Comparison of ENCODE assay signal across 1 cellular context in genomic region chr3:14178247-14179113, GRCh38.
A peak's percentile ranks its signal among the peaks of the same experiment; 100 is the strongest.
TF ChIP-seq lines count a peak whose summit lies in the region.

Gene LSM3, plus strand, starts transcription at chr3:14178817. Its CDS starts 44 bp downstream, at chr3:14178861.
Gene XPC, minus strand, starts transcription at chr3:14178601. Its CDS starts 33 bp downstream, at chr3:14178568.

TF ChIP-seq in K562, 482 proteins besides CTCF, POLR2A, EP300 and RAD21 (continued from another document and continues in another):
- TF ChIP-seq VEZF1 (CRISPR knock-in tag; IDR thresholded peaks at IDR 0.05) (peak; percentile 54), POLR2H (tag; IDR thresholded peaks at IDR 0.05; ENCODE audit: low read depth) (peak; percentile 89), LCOR (CRISPR knock-in tag; IDR thresholded peaks at IDR 0.05) (peak; percentile 92), ZBTB8A (IDR thresholded peaks at IDR 0.05; ENCODE audit: partially characterized antibody) (no peak), SMARCB1 (IDR thresholded peaks at IDR 0.05; ENCODE audit: insufficient read length, low read depth) (peak; percentile 63), SUPT5H (IDR thresholded peaks at IDR 0.05) (peak; percentile 98), POLR2G (IDR thresholded peaks at IDR 0.05; ENCODE audit: low read depth, low read length) (peak; percentile 100), ZNF274 (IDR thresholded peaks at IDR 0.05; ENCODE audit: borderline replicate concordance, low read depth, low read length) (no peak; the same call in 1 of the 2 replicates), ZNF224 (CRISPR knock-in tag; IDR thresholded peaks at IDR 0.05) (peak; percentile 79; the same call in 1 of the 2 replicates), NR1H2 (CRISPR knock-in tag; IDR thresholded peaks at IDR 0.05) (peak; percentile 71; the same call in 1 of the 2 replicates), JUND (IDR thresholded peaks at IDR 0.05; ENCODE audit: borderline replicate concordance, low read depth, low read length) (peak; percentile 55), JUND (tag; IDR thresholded peaks at IDR 0.05; ENCODE audit: borderline replicate concordance, low read depth, low read length) (peak; percentile 70; the same call in 1 of the 3 replicates), CEBPB (tag; IDR thresholded peaks at IDR 0.05) (no peak), HNRNPUL1 (IDR thresholded peaks at IDR 0.05; ENCODE audit: low read length) (no peak), ZNF436 (CRISPR knock-in tag; IDR thresholded peaks at IDR 0.05) (no peak), DPF2 (IDR thresholded peaks at IDR 0.05) (no peak; the same call in 1 of the 2 replicates), PKNOX1 (IDR thresholded peaks at IDR 0.05) (peak; percentile 94), ETV5 (CRISPR knock-in tag; IDR thresholded peaks at IDR 0.05; ENCODE audit: low read depth) (peak; percentile 92; the same call in 1 of the 2 replicates), BCOR (IDR thresholded peaks at IDR 0.05) (peak; percentile 67), ZNF232 (CRISPR knock-in tag; IDR thresholded peaks at IDR 0.05) (no peak), NFIC (IDR thresholded peaks at IDR 0.05) (peak; percentile 71), USF1 (CRISPR knock-in tag; IDR thresholded peaks at IDR 0.05) (peak; percentile 65), GATA2 (CRISPR knock-in tag; IDR thresholded peaks at IDR 0.05) (no peak), ZBTB49 (CRISPR knock-in tag; IDR thresholded peaks at IDR 0.05; ENCODE audit: borderline replicate concordance) (no peak), UBTF (IDR thresholded peaks at IDR 0.05; ENCODE audit: borderline replicate concordance in 1 of 2, low read depth in 2 of 2, low read length in 2 of 2) (peak; percentile 79 to 87; a peak in 3 of 4 replicates), OTX1 (CRISPR knock-in tag; IDR thresholded peaks at IDR 0.05) (no peak), MECOM (CRISPR knock-in tag; IDR thresholded peaks at IDR 0.05) (no peak), MCM5 (IDR thresholded peaks at IDR 0.05; ENCODE audit: low read depth) (no peak), HMBOX1 (IDR thresholded peaks at IDR 0.05) (peak; percentile 85; the same call in 1 of the 2 replicates), ERF (CRISPR knock-in tag; IDR thresholded peaks at IDR 0.05) (peak; percentile 76; the same call in 1 of the 2 replicates), FOXA3 (CRISPR knock-in tag; conservative IDR thresholded peaks at IDR 0.05 in 1 of 2, IDR thresholded peaks at IDR 0.05 in 1 of 2) (no peak; a peak in 1 of 4 replicates), HMG20B (CRISPR knock-in tag; IDR thresholded peaks at IDR 0.05) (no peak), SMAD1 (IDR thresholded peaks at IDR 0.05; ENCODE audit: low read depth, low read length, partially characterized antibody) (peak; percentile 80), ZNF165 (CRISPR knock-in tag; IDR thresholded peaks at IDR 0.05; ENCODE audit: borderline replicate concordance) (peak; percentile 57; the same call in 1 of the 2 replicates), MAFF (IDR thresholded peaks at IDR 0.05; ENCODE audit: low read length) (peak; percentile 94), DEAF1 (CRISPR knock-in tag; IDR thresholded peaks at IDR 0.05) (no peak), SPI1 (IDR thresholded peaks at IDR 0.05; ENCODE audit: borderline replicate concordance, low read depth, low read length) (no peak), ZHX1 (conservative IDR thresholded peaks at IDR 0.05; ENCODE audit: low read length) (peak; percentile 99), LARP7 (IDR thresholded peaks at IDR 0.05) (no peak), TGIF2 (CRISPR knock-in tag; IDR thresholded peaks at IDR 0.05) (peak; percentile 94), ETV1 (tag; conservative IDR thresholded peaks at IDR 0.05; ENCODE audit: low read depth) (peak; percentile 99), NFE2 (IDR thresholded peaks at IDR 0.05; ENCODE audit: low read depth) (0 out of 2 replicates have a peak, but pooled peaks have one; percentile 8), MEF2A (IDR thresholded peaks at IDR 0.05; ENCODE audit: control insufficient read depth, low read depth, low read length) (no peak), BRD9 (IDR thresholded peaks at IDR 0.05; ENCODE audit: low read depth, partially characterized antibody) (peak; percentile 30), CBX8 (IDR thresholded peaks at IDR 0.05; ENCODE audit: borderline replicate concordance, extremely low read depth, low read depth, low read length, poor library complexity, severe bottlenecking) (no peak), GABPB1 (CRISPR knock-in tag; IDR thresholded peaks at IDR 0.05) (peak; percentile 89), KDM4B (IDR thresholded peaks at IDR 0.05; ENCODE audit: borderline replicate concordance in 2 of 2, low read depth in 1 of 2) (peak in 1 of 2 experiments; percentile 71; a peak in 1 of 4 replicates), TAF7 (tag; IDR thresholded peaks at IDR 0.05) (peak; percentile 92), MYC (IDR thresholded peaks at IDR 0.05; ENCODE audit: low read depth, low read length) (peak; percentile 83), MYC (CRISPR knock-in tag; IDR thresholded peaks at IDR 0.05; ENCODE audit: borderline replicate concordance, low read depth) (peak; percentile 48; the same call in 1 of the 2 replicates), PHB (CRISPR knock-in tag; IDR thresholded peaks at IDR 0.05) (peak; percentile 44; the same call in 1 of the 2 replicates), ATF4 (CRISPR knock-in tag; IDR thresholded peaks at IDR 0.05) (peak; percentile 61; the same call in 1 of the 2 replicates), L3MBTL2 (IDR thresholded peaks at IDR 0.05) (peak; percentile 88), ATF1 (CRISPR knock-in tag; IDR thresholded peaks at IDR 0.05) (peak; percentile 28), ATF1 (tag; IDR thresholded peaks at IDR 0.05) (peak; percentile 95), MBD2 (IDR thresholded peaks at IDR 0.05; ENCODE audit: borderline replicate concordance, low read depth) (peak; percentile 74; the same call in 1 of the 2 replicates), MXI1 (IDR thresholded peaks at IDR 0.05; ENCODE audit: low read depth, low read length) (peak; percentile 34; the same call in 1 of the 2 replicates), PRMT5 (CRISPR knock-in tag; IDR thresholded peaks at IDR 0.05) (peak; percentile 75; the same call in 1 of the 2 replicates), TOE1 (IDR thresholded peaks at IDR 0.05; ENCODE audit: borderline replicate concordance) (0 out of 2 replicates have a peak, but pooled peaks have one; percentile 29), TOE1 (CRISPR knock-in tag; IDR thresholded peaks at IDR 0.05; ENCODE audit: borderline replicate concordance, low read depth) (peak; percentile 89; the same call in 1 of the 2 replicates), CREM (IDR thresholded peaks at IDR 0.05; ENCODE audit: low read depth) (peak; percentile 91)
